In genomic region chr3:133833880-133834620, GRCh38 we compare ENCODE assay signal across 21 cellular contexts. TPM values are rescaled to one million over a fixed set of nuclear protein-coding genes. Genes with fewer than 3 reads are reported as not detected.
DNase-seq lines count a peak whose midpoint lies in the region; ATAC-seq, FAIRE-seq and TF ChIP-seq lines count a peak whose summit lies in the region.
"Had no signal": no experiment of that assay in that cellular context is flagged by ENCODE, and none has a peak within 500 bp of the region (broad histone marks: within the 10 kb centered on the region; RNA-seq: fewer than 3 reads in every experiment).

No MANE protein-coding gene starts in this region.

- H3K79me2 ChIP-seq in GM23338 (replicated peaks; ENCODE audit: insufficient read depth), result no peaks in the 10 kb centered on the region
- H3K79me2 ChIP-seq in GM12878 (ENCODE audit: control insufficient read depth, insufficient read depth, low read length), result no peaks in the 10 kb centered on the region
- H3K79me2 ChIP-seq in neural progenitor cell (ENCODE audit: low read depth), result no peaks in the 10 kb centered on the region

- no peaks in the 10 kb centered on the region for H3K9me2 ChIP-seq in GM23338 (ENCODE audit: insufficient read depth)

- H3K4me2 ChIP-seq in GM23338 (no peak overlapping the region), GM12878 (ENCODE audit: control insufficient read depth, insufficient read depth) (no peak overlapping the region), neural progenitor cell (no peak overlapping the region)

- H3K4me3 Mint-ChIP-seq in GM23338 (no peak overlapping the region), neural progenitor cell (peak overlapping the region; percentile 8), mesothelial cell of epicardium (no peak overlapping the region)

- TF ChIP-seq POLR2A in GM12878 (IDR thresholded peaks at IDR 0.05; ENCODE audit: low read depth, low read length), result no peak

- H3K27me3 ChIP-seq in GM23338 (ENCODE audit: insufficient read depth) (no peaks in the 10 kb centered on the region), H7 (ENCODE audit: control insufficient read depth, insufficient read depth, low read length) (no peaks in the 10 kb centered on the region; the same call in 1 of the 2 replicates), GM12878 (replicated peaks in 1 of 2; ENCODE audit: control insufficient read depth in 2 of 2, insufficient read depth in 2 of 2, low read length in 1 of 2) (peaks cover 0 to 3% of the 10 kb centered on the region in 2 experiments; a peak in 1 of 4 replicates), neural progenitor cell (no peaks in the 10 kb centered on the region)
- H3K27me3 ChIP-seq: Peyer's patch, SJSA1 had no signal

- H3K27ac Mint-ChIP-seq in GM23338, result no peak overlapping the region
- H3K27ac Mint-ChIP-seq in neural progenitor cell, result no peak overlapping the region
- H3K27ac Mint-ChIP-seq in activated naive CD4-positive, alpha-beta T cell treated with anti-CD3 and anti-CD28 coated beads, Interleukin-2, amount 50 U/mL, for 72 hours, result peak overlapping the region in 1 of 2 donors; percentile 79
- no peak overlapping the region for H3K27ac Mint-ChIP-seq in mesothelial cell of epicardium

- no peaks in the 10 kb centered on the region for H3K4me1 ChIP-seq in GM23338 (ENCODE audit: insufficient read depth)
- H3K4me1 ChIP-seq in GM12878 (ENCODE audit: control insufficient read depth, insufficient read depth, low read length), result no peaks in the 10 kb centered on the region
- H3K4me1 ChIP-seq in neural progenitor cell, result no peaks in the 10 kb centered on the region
- H3K4me1 ChIP-seq: Peyer's patch, SJSA1 had no signal

- H3K36me3 ChIP-seq in GM23338 (ENCODE audit: insufficient read depth) (no peaks in the 10 kb centered on the region), H7 (replicated peaks; ENCODE audit: control insufficient read depth, insufficient read depth, low read length) (no peaks in the 10 kb centered on the region; the same call in 1 of the 2 replicates), GM12878 (ENCODE audit: control insufficient read depth in 2 of 2, insufficient read depth in 2 of 2, low read length in 1 of 2) (no peaks in the 10 kb centered on the region), neural progenitor cell (no peaks in the 10 kb centered on the region)
- H3K36me3 ChIP-seq: Peyer's patch, SJSA1 had no signal

- SMC1A ChIA-PET in GM12878 (lab: Charles Lee; ENCODE audit: uncharacterized antibody, unreplicated experiment), result no interaction called here

- H3K9ac ChIP-seq in GM12878 (ENCODE audit: control insufficient read depth, insufficient read depth, low read length) (no peak overlapping the region), neural progenitor cell (no peak overlapping the region)

- TF ChIP-seq CTCF in GM23338 (conservative IDR thresholded peaks at IDR 0.05; ENCODE audit: low read depth in 2 of 2), result peak in 1 of 2 experiments; percentile 32; a peak in 2 of 4 replicates
- no peak for TF ChIP-seq CTCF in GM12878 (IDR thresholded peaks at IDR 0.05 in 2 of 3, conservative IDR thresholded peaks at IDR 0.05 in 1 of 3; ENCODE audit: control insufficient read depth in 2 of 3, extremely low read depth in 1 of 3, insufficient read depth in 1 of 3, low read depth in 3 of 3, low read length in 3 of 3)
- no peak for TF ChIP-seq CTCF in neural progenitor cell (IDR thresholded peaks at IDR 0.05)
- TF ChIP-seq CTCF in mesothelial cell of epicardium (IDR thresholded peaks at IDR 0.05; ENCODE audit: unreplicated experiment), result no peak

- H3K27ac ChIP-seq in GM23338 (ENCODE audit: low read depth) (no peak overlapping the region), GM12878 (ENCODE audit: control insufficient read depth, insufficient read depth) (no peak overlapping the region), neural progenitor cell (no peak overlapping the region)
- H3K27ac ChIP-seq: C4-2B, Peyer's patch, SJSA1 had no signal

- peak; percentile 22; the same call in 1 of the 3 replicates for ATAC-seq in GM23338
- no peak for ATAC-seq in GM12878
- ATAC-seq in activated naive CD4-positive, alpha-beta T cell treated with anti-CD3 and anti-CD28 coated beads, Interleukin-2, amount 50 U/mL, for 72 hours, result no peak
- ATAC-seq in HG03135 (IDR thresholded peaks at IDR 0.05; ENCODE audit: unreplicated experiment), result no peak

- H2AFZ ChIP-seq in GM23338 (no peak overlapping the region), GM12878 (ENCODE audit: control insufficient read depth, low read depth, low read length) (no peak overlapping the region), neural progenitor cell (replicated peaks) (no peak overlapping the region)

- H3K4me3 ChIP-seq in GM23338, result no peak overlapping the region
- H3K4me3 ChIP-seq in H7 (ENCODE audit: insufficient read depth, low read depth, low read length), result no peak overlapping the region
- H3K4me3 ChIP-seq in GM12878, result no peak overlapping the region
- H3K4me3 ChIP-seq in neural progenitor cell, result no peak overlapping the region
- H3K4me3 ChIP-seq: Peyer's patch, SJSA1 had no signal

- H3K9me3 ChIP-seq in GM12878 (replicated peaks; ENCODE audit: control insufficient read depth, insufficient read depth, low read length) (no peaks in the 10 kb centered on the region), neural progenitor cell (ENCODE audit: low read depth) (no peaks in the 10 kb centered on the region)
- H3K9me3 ChIP-seq: Peyer's patch, SJSA1 had no signal

- H3K4me1 Mint-ChIP-seq in GM23338 (peaks cover 3% of the 10 kb centered on the region; the same call in 1 of the 3 replicates), neural progenitor cell (no peaks in the 10 kb centered on the region), mesothelial cell of epicardium (no peaks in the 10 kb centered on the region)

- peaks cover 6% of the 10 kb centered on the region for H3K27me3 Mint-ChIP-seq in GM23338 (ENCODE audit: insufficient read depth, low read depth, poor library complexity)
- H3K27me3 Mint-ChIP-seq in neural progenitor cell (ENCODE audit: insufficient read depth, low read depth), result peaks cover 5% of the 10 kb centered on the region
- H3K27me3 Mint-ChIP-seq in mesothelial cell of epicardium (ENCODE audit: low read depth), result no peaks in the 10 kb centered on the region

- no peaks in the 10 kb centered on the region for H3K9me3 Mint-ChIP-seq in GM23338
- H3K9me3 Mint-ChIP-seq in neural progenitor cell, result no peaks in the 10 kb centered on the region
- H3K9me3 Mint-ChIP-seq in activated naive CD4-positive, alpha-beta T cell treated with anti-CD3 and anti-CD28 coated beads, Interleukin-2, amount 50 U/mL, for 72 hours, result no peaks in the 10 kb centered on the region
- H3K9me3 Mint-ChIP-seq in mesothelial cell of epicardium, result no peaks in the 10 kb centered on the region

- H3K36me3 Mint-ChIP-seq in GM23338 (ENCODE audit: low read depth) (no peaks in the 10 kb centered on the region; the same call in 2 of the 3 replicates), neural progenitor cell (peaks cover 2% of the 10 kb centered on the region), mesothelial cell of epicardium (no peaks in the 10 kb centered on the region)
- no peaks in the 10 kb centered on the region for H3K36me3 Mint-ChIP-seq in activated naive CD4-positive, alpha-beta T cell treated with anti-CD3 and anti-CD28 coated beads, Interleukin-2, amount 50 U/mL, for 72 hours

- no TSS peak for BruUV-seq in GM12878 (replicated peaks; lab: Mats Ljungman, UMichigan)

- intact Hi-C loops in GM12878 (cut with micrococcal nuclease; ENCODE audit: unreplicated experiment), result no loop called here

- H3F3A ChIP-seq in GM23338 (replicated peaks; ENCODE audit: low read depth) (no peaks in the 10 kb centered on the region), neural progenitor cell (ENCODE audit: low read depth) (no peaks in the 10 kb centered on the region)

- WGBS in GM12878 (ENCODE audit: insufficient coverage, insufficient replicate concordance, low lambda C conversion rate, missing lambda C conversion rate), result 37% methylated on average over 13 of the region's 13 CpGs

- in situ Hi-C loops in GM12878 (cut with MboI), result no loop called here

- TF ChIP-seq RAD21 in GM12878 (IDR thresholded peaks at IDR 0.05; ENCODE audit: insufficient read depth, low read depth, low read length), result 0 out of 2 replicates have a peak, but pooled peaks have one; percentile 8

- no peak for DNase-seq in GM23338 (ENCODE audit: low spot score)
- peak; percentile 66 for DNase-seq in H7
- DNase-seq in GM12878 (ENCODE audit: low read depth, low spot score), result no peak
- no peak for DNase-seq in neural progenitor cell (ENCODE audit: low spot score)
- no peak for DNase-seq in activated naive CD4-positive, alpha-beta T cell treated with anti-CD3 and anti-CD28 coated beads, Interleukin-2, amount 50 U/mL, for 72 hours (ENCODE audit: low spot score in 2 of 2)
- DNase-seq in NCI-H2029 treated with DMSO at 0.1 percent for 48 hours (lab: John Stamatoyannopoulos, UW), result no peak
- no peak for DNase-seq in mesothelial cell of epicardium (ENCODE audit: low spot score in 2 of 2, unreplicated experiment in 2 of 2)
- DNase-seq: ACHN, DMS79, HCEC 1CT, KG1, NCI-H1048, NCI-H1436, NCI-H1930, NCI-H345, NCI-H524 treated with DMSO at 0.1 percent for 48 hours, Peyer's patch had no signal

- FAIRE-seq in GM12878 (lab: Jason Lieb, UNC), result no peak
- FAIRE-seq: D721Med had no signal

- no peak for TF ChIP-seq EP300 in GM12878 (IDR thresholded peaks at IDR 0.05; ENCODE audit: borderline replicate concordance in 1 of 2, control insufficient read depth in 1 of 2, low read depth in 2 of 2, low read length in 2 of 2)

- RAD21 ChIA-PET in GM12878 (lab: Charles Lee; ENCODE audit: unreplicated experiment), result no interaction called here

- POLR2A ChIA-PET in GM12878 (lab: Charles Lee), result no interaction called here

- H4K20me1 ChIP-seq in GM23338 (replicated peaks; ENCODE audit: insufficient read depth) (no peaks in the 10 kb centered on the region), GM12878 (ENCODE audit: control insufficient read depth, insufficient read depth) (no peaks in the 10 kb centered on the region), neural progenitor cell (ENCODE audit: low read depth) (no peaks in the 10 kb centered on the region)

- CTCF ChIA-PET in GM12878 (lab: Yijun Ruan, JAX), result interaction anchor here (1.6 kb wide), 1 partner anchor 94 kb away, joined by 4 read pairs; no protein-coding TSS in a partner anchor

RNA-seq across cellular contexts. Expression of gene SRPRB, which starts 28.4 kb away (rescaled TPM):
- total RNA-seq in GM23338 (2014; rRNA removed; shearing (Covaris generic)), result 25.3 and 25.6 TPM in 2 replicates
- polyA plus RNA-seq in GM23338 (2016; fragmentation: Nextera tagmentation; extraction: Ambion mirVana) (25.8 and 36.0 TPM in 2 replicates), GM12878 (2011; rRNA removed) (45.2 and 45.6 TPM in 2 replicates), GM12878 (2014; fragmentation: Illumina TruSeq; extraction: Trizol) (42.4 and 46.3 TPM in 2 replicates), GM12878 (2014; fragmentation: Nextera tagmentation; extraction: Ambion mirVana) (10 to 100 TPM; 30.6 to 39.1 TPM), GM12878 (2014; rRNA removed) (56.1 and 60.2 TPM in 2 replicates), GM12878 (2016; fragmentation: Nextera tagmentation; extraction: Ambion mirVana) (100 to 1,000 TPM in 1 of 2 experiments, 10 to 100 TPM in 1; 93.7 to 107 TPM)
- 26.5 and 27.7 TPM in 2 replicates for total RNA-seq in H7 (2014; rRNA removed; shearing (Covaris generic))
- 40.0 and 42.4 TPM in 2 replicates for total RNA-seq in GM12878 (2013; cell fraction: nucleolus; rRNA removed)
- total RNA-seq in GM12878 (2014; rRNA removed) (45.5 and 46.9 TPM in 2 replicates), GM12878 (2014; rRNA removed; fragmentation: Illumina TruSeq; extraction: Trizol) (37.6 and 43.0 TPM in 2 replicates), GM12878 (2021) (63.0 and 65.1 TPM in 2 replicates), neural progenitor cell (ENCODE audit: low replicate concordance) (22.9 and 30.2 TPM in 2 replicates), mesothelial cell of epicardium (41.8 to 45.7 TPM (median 42.5 TPM) in 3 replicates)
- 23.8 TPM for polyA plus RNA-seq in GM12878 (2011; ENCODE audit: low read depth)
- 37.1 and 59.6 TPM in 2 replicates for polyA plus RNA-seq in GM12878 (2011; cell fraction: cytosol; rRNA removed)
- 35.1 and 46.4 TPM in 2 replicates for polyA plus RNA-seq in GM12878 (2011; cell fraction: nucleus; rRNA removed)
- polyA plus RNA-seq in GM12878 (2012), result 31.6 and 39.6 TPM in 2 replicates
- polyA minus RNA-seq in GM12878 (2011; rRNA and poly(A)+ RNA removed), result 48.5 and 79.9 TPM in 2 replicates
- polyA minus RNA-seq in GM12878 (2011; cell fraction: cytosol; rRNA and poly(A)+ RNA removed), result 48.1 and 65.5 TPM in 2 replicates
- polyA minus RNA-seq in GM12878 (2011; cell fraction: nucleus; rRNA and poly(A)+ RNA removed), result 20.3 and 27.9 TPM in 2 replicates
- total RNA-seq in activated naive CD4-positive, alpha-beta T cell treated with anti-CD3 and anti-CD28 coated beads, Interleukin-2, amount 50 U/mL, for 72 hours, result 10 to 100 TPM; 30.6 to 50.1 TPM
